2 cellular contexts compared by ENCODE assay signal in genomic region chr2:241798081-241798630, GRCh38.
TF ChIP-seq lines count a peak whose summit lies in the region.

No MANE protein-coding gene starts in this region.

TF ChIP-seq in GM12891, 5 proteins besides CTCF, POLR2A, EP300 and RAD21 (continued from another document):
- TF ChIP-seq POU2F2 (IDR thresholded peaks at IDR 0.05; ENCODE audit: low read depth, low read length) (no peak), PAX5 (IDR thresholded peaks at IDR 0.05; ENCODE audit: insufficient read depth, low read length, severe bottlenecking) (no peak)

TF ChIP-seq in K562, 482 proteins besides CTCF, POLR2A, EP300 and RAD21:
- TF ChIP-seq MNT (conservative IDR thresholded peaks at IDR 0.05) (peak in 1 of 2 experiments; percentile 63; a peak in 3 of 4 replicates), TAF1 (IDR thresholded peaks at IDR 0.05; ENCODE audit: control insufficient read depth, extremely low read depth, insufficient read depth, low read length, severe bottlenecking) (no peak), EHMT2 (IDR thresholded peaks at IDR 0.05) (no peak), NR2F6 (CRISPR knock-in tag; IDR thresholded peaks at IDR 0.05) (no peak), ZFX (CRISPR knock-in tag; IDR thresholded peaks at IDR 0.05) (0 out of 2 replicates have a peak, but pooled peaks have one; percentile 24), FOXM1 (IDR thresholded peaks at IDR 0.05; ENCODE audit: low read depth) (no peak), FOXM1 (CRISPR knock-in tag; IDR thresholded peaks at IDR 0.05; ENCODE audit: low read depth) (no peak), L3MBTL2 (IDR thresholded peaks at IDR 0.05) (peak; percentile 43; the same call in 1 of the 2 replicates), MAX (CRISPR knock-in tag; IDR thresholded peaks at IDR 0.05) (peak; percentile 69), MGA (IDR thresholded peaks at IDR 0.05) (peak; percentile 53; the same call in 1 of the 2 replicates), PHTF2 (CRISPR knock-in tag; IDR thresholded peaks at IDR 0.05) (no peak), SRSF3 (IDR thresholded peaks at IDR 0.05; ENCODE audit: insufficient read depth, low read length) (no peak), HIVEP1 (CRISPR knock-in tag; IDR thresholded peaks at IDR 0.05) (no peak)
TF ChIP-seq in K562: peak in this region for 5.
